Comparison of ENCODE assay signal across 17 cellular contexts in genomic region chr11:69209421-69209820, GRCh38. TPM values are rescaled to one million over a fixed set of nuclear protein-coding genes. Genes with fewer than 3 reads are reported as not detected.
A peak's percentile ranks its signal among the peaks of the same experiment; 100 is the strongest.
DNase-seq lines count a peak whose midpoint lies in the region; ATAC-seq and TF ChIP-seq lines count a peak whose summit lies in the region.
"Had no signal": no experiment of that assay in that cellular context is flagged by ENCODE, and none has a peak within 500 bp of the region (broad histone marks: within the 10 kb centered on the region; RNA-seq: fewer than 3 reads in every experiment).

No MANE protein-coding gene starts in this region.

- no peak overlapping the region for H2BK15ac ChIP-seq in IMR-90 (ENCODE audit: low read depth, low read length)

- H4K91ac ChIP-seq in IMR-90 (ENCODE audit: insufficient read depth, low read depth, low read length), result no peak overlapping the region

- peaks cover 4% of the 10 kb centered on the region; the same call in 1 of the 2 replicates for H3K9me1 ChIP-seq in IMR-90 (ENCODE audit: insufficient read depth, low read length)

- no peak overlapping the region for H4K5ac ChIP-seq in IMR-90 (ENCODE audit: low read depth, low read length)

- POLR2A ChIA-PET in IMR-90 (lab: Charles Lee; ENCODE audit: unreplicated experiment), result no interaction called here

- TF ChIP-seq CTCF in IMR-90 (conservative IDR thresholded peaks at IDR 0.05; ENCODE audit: low read depth, low read length) (no peak), sigmoid colon (IDR thresholded peaks at IDR 0.05) (no peak)

- no peaks in the 10 kb centered on the region for H3K79me1 ChIP-seq in IMR-90 (ENCODE audit: low read depth in 1 of 2, low read length in 2 of 2)

- no peak overlapping the region for H3K23ac ChIP-seq in IMR-90 (ENCODE audit: low read depth, low read length)

- no peak for TF ChIP-seq EP300 in sigmoid colon (IDR thresholded peaks at IDR 0.05)

- peak; percentile 48 for DNase-seq in activated effector memory CD4-positive, alpha-beta T cell treated with anti-CD3 and anti-CD28 coated beads, Interleukin-2, amount 50 U/mL, for 16 hours
- DNase-seq in activated effector memory CD4-positive, alpha-beta T cell treated with Interleukin-2 at 50 U/mL for 16 hours, result no peak
- DNase-seq in IMR-90, result no peak
- DNase-seq in islet precursor cell, result peak; percentile 14
- peak; percentile 47 for DNase-seq in sigmoid colon
- no peak for DNase-seq in NCI-H1436 (lab: John Stamatoyannopoulos, UW)
- no peak for DNase-seq in OCI-M1 (lab: John Stamatoyannopoulos, UW)
- DNase-seq: BE2C; CD4-positive, alpha-beta memory T cell; DMS79; H9 had no signal

- peaks cover 23% of the 10 kb centered on the region for H3K27me3 ChIP-seq in IMR-90 (ENCODE audit: control insufficient read depth, insufficient read depth, low read length)
- H3K27me3 ChIP-seq in sigmoid colon, result peaks cover 0 to 6% (median 0%) of the 10 kb centered on the region in 3 donors
- H3K27me3 ChIP-seq: BE2C had no signal

- H3K36me3 ChIP-seq in IMR-90 (ENCODE audit: control insufficient read depth, insufficient read depth, low read length) (no peaks in the 10 kb centered on the region), sigmoid colon (no peaks in the 10 kb centered on the region)
- H3K36me3 ChIP-seq: BE2C had no signal

- TF ChIP-seq POLR2A in IMR-90 (IDR thresholded peaks at IDR 0.05; ENCODE audit: low read depth, low read length) (no peak), sigmoid colon (IDR thresholded peaks at IDR 0.05) (no peak)

- H3K27ac ChIP-seq in IMR-90 (ENCODE audit: insufficient read depth, low read length) (no peak overlapping the region), sigmoid colon (no peak overlapping the region)
- H3K27ac ChIP-seq: C4-2B had no signal

- no peak overlapping the region for H2AK9ac ChIP-seq in IMR-90 (replicated peaks; ENCODE audit: low read depth, low read length, poor library complexity)

- ATAC-seq in IMR-90 (ENCODE audit: low read depth), result no peak
- ATAC-seq in GM21367 (IDR thresholded peaks at IDR 0.05; ENCODE audit: unreplicated experiment), result no peak
- ATAC-seq: GM23338 had no signal

- no peak overlapping the region for H3K4me2 ChIP-seq in IMR-90 (ENCODE audit: low read depth, low read length)
- H3K4me2 ChIP-seq: GM23338 had no signal

- 85% methylated on average over 5 of the region's 12 CpGs; no CpG with 5 or more reads in 1 of the 2 experiments for WGBS in IMR-90 (ENCODE audit: extremely low coverage in 2 of 2, insufficient read length in 1 of 2), 2 experiments
- WGBS in sigmoid colon, 2 donors, result 88 to 94% methylated on average over 12 of the region's 12 CpGs

- TF ChIP-seq RAD21 in IMR-90 (IDR thresholded peaks at IDR 0.05; ENCODE audit: low read length), result no peak

- H2AK5ac ChIP-seq in IMR-90 (ENCODE audit: low read depth, low read length), result peak overlapping the region; percentile 9; the same call in 1 of the 2 replicates

- H3K9ac ChIP-seq in IMR-90 (ENCODE audit: low read depth, low read length), result no peak overlapping the region

- intact Hi-C loops in IMR-90 (cut with micrococcal nuclease) (no loop called here), sigmoid colon (cut with DNase I) (no loop called here)

- H3K14ac ChIP-seq in IMR-90 (replicated peaks; ENCODE audit: low read depth, low read length), result no peak overlapping the region

- in situ Hi-C loops in IMR-90 (cut with MboI; ENCODE audit: low sequenced_read_pairs), result no loop called here

- H2AFZ ChIP-seq in IMR-90 (replicated peaks; ENCODE audit: low read length, poor library complexity), result no peak overlapping the region
- H2AFZ ChIP-seq: GM23338 had no signal

- H3K18ac ChIP-seq in IMR-90 (ENCODE audit: low read depth, low read length), result no peak overlapping the region

- no peaks in the 10 kb centered on the region for H3K4me1 ChIP-seq in IMR-90 (ENCODE audit: control insufficient read depth, insufficient read depth, low read length)
- no peaks in the 10 kb centered on the region for H3K4me1 ChIP-seq in sigmoid colon

- no peak overlapping the region for H3K56ac ChIP-seq in IMR-90 (ENCODE audit: extremely low read depth, insufficient read depth, low read length)

- dilution Hi-C loops in IMR-90 (cut with HindIII; ENCODE audit: low sequenced_read_pairs, unreplicated experiment), result no loop called here

- H2BK20ac ChIP-seq in IMR-90 (ENCODE audit: low read depth, low read length), result no peak overlapping the region

- CTCF ChIA-PET in IMR-90 (lab: Yijun Ruan, JAX), result no interaction called here

- no peak overlapping the region for H4K8ac ChIP-seq in IMR-90 (ENCODE audit: low read depth in 2 of 2, low read length in 2 of 2)

- BruUV-seq in IMR-90 (replicated peaks; lab: Mats Ljungman, UMichigan), result no TSS peak

- H3K9me3 ChIP-seq in IMR-90 (ENCODE audit: control insufficient read depth, insufficient read depth, low read length) (peaks cover 4% of the 10 kb centered on the region), sigmoid colon (no peaks in the 10 kb centered on the region)
- H3K9me3 ChIP-seq: BE2C had no signal

- H2BK5ac ChIP-seq in IMR-90 (ENCODE audit: low read depth, low read length, poor library complexity, severe bottlenecking), result no peak overlapping the region

- no peak overlapping the region for H3K4me3 ChIP-seq in IMR-90 (ENCODE audit: insufficient read depth, low read depth, low read length)
- H3K4me3 ChIP-seq in sigmoid colon, result no peak overlapping the region
- H3K4me3 ChIP-seq: GM12878, GM23338 had no signal

- H4K20me1 ChIP-seq in IMR-90 (ENCODE audit: insufficient read depth, low read length), result no peaks in the 10 kb centered on the region; the same call in 1 of the 2 replicates

- no peak overlapping the region for H3K4ac ChIP-seq in IMR-90 (ENCODE audit: low read depth, low read length)

- no peak overlapping the region for H2BK120ac ChIP-seq in IMR-90 (ENCODE audit: low read depth, low read length)

TF ChIP-seq in IMR-90, 13 proteins besides CTCF, POLR2A, EP300 and RAD21:
- TF ChIP-seq MXI1 (IDR thresholded peaks at IDR 0.05; ENCODE audit: borderline replicate concordance, low read depth, low read length) (no peak), ELK1 (IDR thresholded peaks at IDR 0.05; ENCODE audit: borderline replicate concordance, low read depth, low read length) (no peak), MAZ (IDR thresholded peaks at IDR 0.05; ENCODE audit: borderline replicate concordance, low read depth, low read length) (no peak), CHD1 (IDR thresholded peaks at IDR 0.05; ENCODE audit: low read depth, low read length) (no peak), CEBPB (IDR thresholded peaks at IDR 0.05; ENCODE audit: low read depth, low read length) (no peak), SMC3 (IDR thresholded peaks at IDR 0.05; ENCODE audit: low read depth, low read length) (no peak), RCOR1 (IDR thresholded peaks at IDR 0.05; ENCODE audit: insufficient replicate concordance, low read length) (no peak), MAFK (IDR thresholded peaks at IDR 0.05; ENCODE audit: low read depth, low read length) (no peak), BHLHE40 (IDR thresholded peaks at IDR 0.05; ENCODE audit: low read depth, low read length) (no peak), NFE2L2 (IDR thresholded peaks at IDR 0.05; ENCODE audit: low read depth, low read length) (no peak), USF2 (IDR thresholded peaks at IDR 0.05; ENCODE audit: low read depth, low read length) (no peak), FOS (IDR thresholded peaks at IDR 0.05; ENCODE audit: low read depth, low read length) (no peak), RFX5 (IDR thresholded peaks at IDR 0.05; ENCODE audit: low read depth, low read length) (no peak)

RNA-seq across cellular contexts. Expression of gene SMIM38, which starts 53.7 kb away (rescaled TPM):
- total RNA-seq in IMR-90 (2012; rRNA removed), result under 0.01 and 0.28 TPM in 2 replicates
- polyA plus RNA-seq in IMR-90 (2012; rRNA removed), result 0.05 and 0.07 TPM in 2 replicates
- 0.02 and 0.03 TPM in 2 replicates for polyA plus RNA-seq in IMR-90 (2012; cell fraction: cytosol; rRNA removed)
- polyA plus RNA-seq in IMR-90 (2012; cell fraction: nucleus; rRNA removed; ENCODE audit: low replicate concordance), result 0.56 and 0.64 TPM in 2 replicates
- total RNA-seq in sigmoid colon, result 1 to 10 TPM; 1.1 to 5.4 (median 2.8) TPM
- under 1 TPM in 1 of 3 donors, not detected in 2; 0.19 TPM for polyA plus RNA-seq in sigmoid colon
- total RNA-seq: G401, HT1080 had no signal
- polyA plus RNA-seq: CD4-positive, alpha-beta memory T cell; GM23338 had no signal

Comparison
In these comparisons a context has a peak if more than half of its experiments do, and no peak if none do; other contexts are left out.
1. DNase-seq: peak in activated effector memory CD4-positive, alpha-beta T cell treated with anti-CD3 and anti-CD28 coated beads, Interleukin-2, amount 50 U/mL, for 16 hours (single experiment), islet precursor cell (single experiment) and sigmoid colon (single experiment); none in activated effector memory CD4-positive, alpha-beta T cell treated with Interleukin-2 at 50 U/mL for 16 hours (single experiment), IMR-90 (single experiment), NCI-H1436 (single experiment) and OCI-M1 (single experiment).